In genomic region chr13:33283195-33283910, GRCh38 we compare ENCODE assay signal across 13 cellular contexts. TPM values are rescaled to one million over a fixed set of nuclear protein-coding genes. Genes with fewer than 3 reads are reported as not detected.
DNase-seq lines count a peak whose midpoint lies in the region; ATAC-seq, FAIRE-seq and TF ChIP-seq lines count a peak whose summit lies in the region.
"Had no signal": no experiment of that assay in that cellular context is flagged by ENCODE, and none has a peak within 500 bp of the region (broad histone marks: within the 10 kb centered on the region; RNA-seq: fewer than 3 reads in every experiment).

No MANE protein-coding gene starts in this region.

- H3K27me3 ChIP-seq in astrocyte (ENCODE audit: insufficient read depth, low read length) (no peaks in the 10 kb centered on the region), gastroesophageal sphincter (no peaks in the 10 kb centered on the region), gastrocnemius medialis (no peaks in the 10 kb centered on the region), BE2C (no peaks in the 10 kb centered on the region)

- peak overlapping the region; percentile 28 for H3K27ac Mint-ChIP-seq in astrocyte (ENCODE audit: unreplicated experiment)
- H3K27ac Mint-ChIP-seq: CD4-positive, alpha-beta T cell had no signal

- H3K79me2 ChIP-seq in astrocyte (ENCODE audit: insufficient read depth, low read length), result peaks cover 71% of the 10 kb centered on the region

- peak overlapping the region; percentile 89 for H3K4me2 ChIP-seq in astrocyte (ENCODE audit: low read length)

- peak overlapping the region; percentile 100 for H3K9ac ChIP-seq in astrocyte (ENCODE audit: low read length)

- peaks cover 45% of the 10 kb centered on the region for H3K4me1 ChIP-seq in astrocyte (ENCODE audit: insufficient read depth, low read length)
- H3K4me1 ChIP-seq in gastroesophageal sphincter, result peaks cover 20 to 82% (median 23%) of the 10 kb centered on the region in 3 donors
- H3K4me1 ChIP-seq in gastrocnemius medialis, result peaks cover 42 to 55% of the 10 kb centered on the region in 2 donors
- no peaks in the 10 kb centered on the region for H3K4me1 ChIP-seq in BE2C

- TF ChIP-seq POLR2A in gastroesophageal sphincter (IDR thresholded peaks at IDR 0.05) (no peak), gastrocnemius medialis (IDR thresholded peaks at IDR 0.05) (no peak)

- H2AFZ ChIP-seq in astrocyte (ENCODE audit: low read depth, low read length), result no peak overlapping the region

- peaks cover 43% of the 10 kb centered on the region for H3K4me1 Mint-ChIP-seq in astrocyte (ENCODE audit: low read depth, unreplicated experiment)

- intact Hi-C loops in gastrocnemius medialis (cut with DNase I; ENCODE audit: low total_unique reads), result loop anchor here (10.0 kb wide), 1 partner anchor 699 kb away; the partner anchor contains the start of gene PDS5B

- H3K36me3 ChIP-seq in astrocyte (ENCODE audit: insufficient read depth, low read length) (peaks cover 12% of the 10 kb centered on the region), gastroesophageal sphincter (no peaks in the 10 kb centered on the region), gastrocnemius medialis (no peaks in the 10 kb centered on the region), BE2C (no peaks in the 10 kb centered on the region)

- peak overlapping the region; percentile 94 for H3K4me3 Mint-ChIP-seq in astrocyte (ENCODE audit: unreplicated experiment)
- H3K4me3 Mint-ChIP-seq: CD4-positive, alpha-beta T cell had no signal

- DNase-seq in ELR (ENCODE audit: low read depth) (peak; percentile 45), astrocyte (ENCODE audit: low read depth) (no peak), gastrocnemius medialis (no peak), BE2C (no peak), kidney glomerular epithelial cell (lab: John Stamatoyannopoulos, UW) (no peak)
- DNase-seq: activated CD4-positive, alpha-beta T cell treated with anti-CD3 and anti-CD28 coated beads for 48 hours; activated naive CD4-positive, alpha-beta T cell; CD4-positive, alpha-beta T cell; effector memory CD4-positive, alpha-beta T cell had no signal

- in situ Hi-C loops in gastrocnemius medialis (cut with MboI; ENCODE audit: low sequenced_read_pairs in 4 of 4), result loop anchor here in 1 of 4 donors (10.0 kb wide), 1 partner anchor 71 kb away; no protein-coding TSS in a partner anchor

- TF ChIP-seq CTCF in astrocyte (IDR thresholded peaks at IDR 0.05; ENCODE audit: insufficient read depth, low read depth, low read length), result no peak
- no peak for TF ChIP-seq CTCF in gastroesophageal sphincter (IDR thresholded peaks at IDR 0.05)
- no peak for TF ChIP-seq CTCF in gastrocnemius medialis (IDR thresholded peaks at IDR 0.05 in 4 of 5, conservative IDR thresholded peaks at IDR 0.05 in 1 of 5)
- no peak for TF ChIP-seq CTCF in BE2C (IDR thresholded peaks at IDR 0.05; ENCODE audit: low read depth, low read length)

- H3K9me3 ChIP-seq in astrocyte (ENCODE audit: insufficient read depth, low read depth, low read length) (no peaks in the 10 kb centered on the region), gastroesophageal sphincter (no peaks in the 10 kb centered on the region), gastrocnemius medialis (no peaks in the 10 kb centered on the region), BE2C (no peaks in the 10 kb centered on the region)

- peak overlapping the region; percentile 97 for H3K4me3 ChIP-seq in astrocyte (ENCODE audit: insufficient read depth, low read depth, low read length)
- H3K4me3 ChIP-seq in gastroesophageal sphincter, result peak overlapping the region; percentile 59 to 97
- peak overlapping the region in 3 of 4 donors; percentile 70 to 77 (median 72) for H3K4me3 ChIP-seq in gastrocnemius medialis
- H3K4me3 ChIP-seq in BE2C (ENCODE audit: low read depth, low read length), result no peak overlapping the region

- no peak for TF ChIP-seq EP300 in gastroesophageal sphincter (IDR thresholded peaks at IDR 0.05)

- FAIRE-seq in astrocyte (lab: Jason Lieb, UNC), result peak; percentile 50

- no peaks in the 10 kb centered on the region for H3K9me3 Mint-ChIP-seq in astrocyte (ENCODE audit: unreplicated experiment)
- H3K9me3 Mint-ChIP-seq: CD4-positive, alpha-beta T cell had no signal

- H3K27ac ChIP-seq in astrocyte (ENCODE audit: low read depth, low read length) (peak overlapping the region; percentile 100), gastroesophageal sphincter (peak overlapping the region; percentile 49 to 96 (median 90)), gastrocnemius medialis (peak overlapping the region; percentile 84 to 93 (median 90))

- H3K27me3 Mint-ChIP-seq in astrocyte (ENCODE audit: low read depth, unreplicated experiment), result no peaks in the 10 kb centered on the region

- H3K36me3 Mint-ChIP-seq in astrocyte (ENCODE audit: low read depth, unreplicated experiment), result no peaks in the 10 kb centered on the region

- no peak for ATAC-seq in gastroesophageal sphincter
- no peak for ATAC-seq in gastrocnemius medialis
- no peak for ATAC-seq in HG02763 (IDR thresholded peaks at IDR 0.05; ENCODE audit: unreplicated experiment)
- ATAC-seq in GM21619 (IDR thresholded peaks at IDR 0.05; ENCODE audit: unreplicated experiment), result no peak
- ATAC-seq: sciatic nerve had no signal

- 0 to 29% methylated on average over 1 of the region's 1 CpG for WGBS in gastroesophageal sphincter (ENCODE audit: low coverage in 1 of 2), 2 donors

- H4K20me1 ChIP-seq in astrocyte (ENCODE audit: insufficient read depth, low read length), result no peaks in the 10 kb centered on the region

RNA-seq across cellular contexts. Expression of gene STARD13, which starts 2.2 kb away (rescaled TPM):
- total RNA-seq in astrocyte (28.7 and 30.1 TPM in 2 replicates), gastroesophageal sphincter (10 to 100 TPM; 46.2 to 63.3 (median 49.3) TPM), gastrocnemius medialis (10 to 100 TPM in 2 of 4 donors, 1 to 10 TPM in 2; 7.7 to 19.3 (median 12.0) TPM)
- 12.0 TPM for polyA plus RNA-seq in BE2C (2012; ENCODE audit: insufficient read depth, insufficient read length, low read depth)
- total RNA-seq: CD4-positive, alpha-beta T cell had no signal
